28 cellular contexts compared by ENCODE assay signal in genomic region chr11:2663506-2663905, GRCh38.
"Had no signal": no experiment of that assay in that cellular context is flagged by ENCODE, and none has a peak within 500 bp of the region (broad histone marks: within the 10 kb centered on the region; RNA-seq: fewer than 3 reads in every experiment).

No MANE protein-coding gene starts in this region.

- H3K36me3 ChIP-seq: cardiac muscle cell, prostate gland, suprapubic skin, tibial artery, upper lobe of right lung had no signal

- H3K27ac ChIP-seq: body of pancreas, cardiac muscle cell, pancreas, prostate gland, suprapubic skin, tibial artery, upper lobe of right lung had no signal

- H3K4me3 ChIP-seq: adrenal gland, body of pancreas, cardiac muscle cell, lung, mucosa of descending colon, pancreas, prostate gland, smooth muscle cell, suprapubic skin, tibial artery, upper lobe of right lung had no signal

- H3K27me3 ChIP-seq: adrenal gland, body of pancreas, cardiac muscle cell, pancreas, suprapubic skin, tibial artery, upper lobe of right lung had no signal

- H3K4me1 ChIP-seq: body of pancreas, pancreas, prostate gland, suprapubic skin, tibial artery, upper lobe of right lung had no signal

- ATAC-seq: body of pancreas; mucosa of descending colon; pancreas; stimulated activated naive B cell treated with anti-CD40 and anti-IgM and Interleukin-4, amounts not matched to agents 10 μg/mL and 1 μg/mL and 100 μg/mL, for 72 hours; upper lobe of right lung had no signal

- H3K9me3 ChIP-seq: adrenal gland, pancreas, prostate gland had no signal

- DNase-seq: activated CD4-positive, alpha-beta T cell treated with anti-CD3 and anti-CD28 coated beads for 4 hours; activated CD4-positive, alpha-beta T cell treated with anti-CD3 and anti-CD28 coated beads, Interleukin-2, amount 50 U/mL, for 48 hours; activated CD4-positive, CD25-positive, alpha-beta regulatory T cell; activated effector memory CD4-positive, alpha-beta T cell treated with Interleukin-2 at 50 U/mL for 16 hours; activated naive CD4-positive, alpha-beta T cell treated with anti-CD3 and anti-CD28 coated beads for 36 hours; activated naive CD8-positive, alpha-beta T cell treated with anti-CD3 and anti-CD28 coated beads for 36 hours; aorta; body of pancreas; cerebellar nuclear complex; foreskin fibroblast; hippocampal formation; mesendoderm; mucosa of descending colon; nephron progenitor cell; retina; stimulated activated CD4-positive, alpha-beta T cell treated with anti-CD3 and anti-CD28 coated beads, Interleukin-15, amount 100 ng/mL, for 24 hours; stimulated activated CD4-positive, alpha-beta T cell treated with anti-CD3 and anti-CD28 coated beads, Interleukin-2, amount 100 ng/mL, for 24 hours; stimulated activated naive B cell treated with anti-CD40 and anti-IgM and Interleukin-4, amounts not matched to agents 10 μg/mL and 1 μg/mL and 100 μg/mL, for 72 hours; T-helper 1 cell; tibial artery; upper lobe of right lung had no signal
